ENCODE assay signal across 8 cellular contexts in the genomic region with DNA sequence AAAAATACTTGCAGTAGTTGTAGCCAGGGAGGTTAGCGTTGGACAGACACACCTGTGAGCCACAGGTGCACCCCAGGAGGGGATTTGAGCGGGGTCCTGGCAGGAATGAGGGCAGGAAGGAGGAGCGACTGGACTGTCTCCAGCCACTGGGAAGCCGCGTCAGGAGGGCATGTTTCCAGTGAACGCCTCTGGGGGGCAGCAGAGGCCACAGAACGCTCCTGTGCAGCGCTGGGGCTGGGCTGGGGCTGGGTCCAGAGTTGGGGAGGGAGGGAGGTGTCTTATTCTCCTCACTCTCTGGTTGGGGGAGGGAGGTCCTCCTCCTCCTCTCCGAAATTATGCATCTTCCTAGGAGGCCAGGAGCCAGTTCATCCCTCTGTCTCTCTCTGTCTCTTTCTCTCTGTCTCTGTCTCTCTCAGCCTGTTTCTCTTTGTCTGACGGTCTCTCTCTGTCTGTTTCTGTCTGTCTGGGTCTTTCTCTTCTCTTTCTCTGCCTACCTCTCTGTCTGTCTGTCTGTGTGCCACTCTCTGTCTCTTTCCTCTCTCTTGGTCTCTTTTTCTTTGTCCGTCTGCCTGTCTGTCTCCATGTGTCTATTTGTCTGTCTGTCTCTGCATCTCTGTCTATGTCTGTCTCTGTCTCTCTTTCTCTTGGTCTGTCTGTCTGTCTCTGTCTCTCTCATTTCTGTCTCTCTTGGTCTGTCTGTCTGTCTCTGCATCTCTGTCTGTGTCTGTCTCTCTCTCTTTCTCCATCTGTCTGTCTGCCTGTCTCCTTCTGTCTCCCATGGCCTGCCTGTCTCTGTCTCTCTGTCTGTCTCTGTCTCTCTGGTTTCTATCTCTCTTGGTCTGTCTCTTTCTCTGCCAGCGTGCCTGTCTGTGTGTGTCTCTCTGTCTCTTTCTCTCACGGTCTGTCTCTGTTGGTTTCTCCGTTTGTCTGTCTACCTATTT. TPM values are rescaled to one million over a fixed set of nuclear protein-coding genes. Genes with fewer than 3 reads are reported as not detected.
DNase-seq lines count a peak whose midpoint lies in the region; ATAC-seq and TF ChIP-seq lines count a peak whose summit lies in the region.

No MANE protein-coding gene starts in this region.

- ATAC-seq in natural killer cell treated with Interleukin-12 subunit alpha and Interleukin-12 subunit beta and Interleukin-15 and Interleukin-18, amount 100 ng/mL, for 72 hours: peak; percentile 89 to 92
- peak; percentile 95 for ATAC-seq in stimulated activated naive CD8-positive, alpha-beta T cell treated with anti-CD3 and anti-CD28 coated beads, Interleukin-15, Interleukin-2, amounts not matched to agents 100 U/mL and 50 U/mL, for 24 hours

- H3K27ac Mint-ChIP-seq in natural killer cell treated with Interleukin-12 subunit alpha and Interleukin-12 subunit beta and Interleukin-15 and Interleukin-18, amount 100 ng/mL, for 72 hours: no peak overlapping the region

- DNase-seq in GDM1 (lab: John Stamatoyannopoulos, UW): peak; percentile 43
- peak in 1 of 2 experiments; percentile 67 for DNase-seq in HL-60 (ENCODE audit: low read depth in 1 of 2, low spot score in 1 of 2)
- DNase-seq in OCI-M1 (lab: John Stamatoyannopoulos, UW): peak; percentile 71
- peak; percentile 63 for DNase-seq in activated T-cell treated with anti-CD3 and anti-CD28 coated beads for 48 hours (ENCODE audit: low read depth)
- no peak for DNase-seq in esophagus muscularis mucosa (ENCODE audit: extremely low spot score)
- peak; percentile 73 for DNase-seq in natural killer cell treated with Interleukin-12 subunit alpha and Interleukin-12 subunit beta and Interleukin-15 and Interleukin-18, amount 100 ng/mL, for 72 hours (ENCODE audit: low spot score)
- DNase-seq in stimulated activated naive CD8-positive, alpha-beta T cell treated with anti-CD3 and anti-CD28 coated beads, Interleukin-15, Interleukin-2, amounts not matched to agents 100 U/mL and 50 U/mL, for 24 hours: peak; percentile 77
- no peak for DNase-seq in KG1 (lab: John Stamatoyannopoulos, UW)

- peaks cover 0 to 8% (median 8%) of the 10 kb centered on the region in 4 donors for H3K4me1 ChIP-seq in esophagus muscularis mucosa

- intact Hi-C loops in esophagus muscularis mucosa (cut with DNase I): loop anchor here (5.0 to 10.0 kb wide), 3 partner anchors 525 to 893 kb away; no protein-coding TSS in a partner anchor

- H3K27ac ChIP-seq in HL-60 (replicated peaks) (no peak overlapping the region), esophagus muscularis mucosa (replicated peaks in 1 of 4) (no peak overlapping the region)

- peaks cover 0 to 11% (median 0%) of the 10 kb centered on the region in 4 donors for H3K36me3 ChIP-seq in esophagus muscularis mucosa

- H3K27me3 ChIP-seq in HL-60 (ENCODE audit: insufficient read depth, poor library complexity, severe bottlenecking) (no peaks in the 10 kb centered on the region), esophagus muscularis mucosa (no peaks in the 10 kb centered on the region)

- H3K9me3 ChIP-seq in esophagus muscularis mucosa: no peaks in the 10 kb centered on the region

- no peaks in the 10 kb centered on the region for H3K36me3 Mint-ChIP-seq in natural killer cell treated with Interleukin-12 subunit alpha and Interleukin-12 subunit beta and Interleukin-15 and Interleukin-18, amount 100 ng/mL, for 72 hours

- H3K27me3 Mint-ChIP-seq in natural killer cell treated with Interleukin-12 subunit alpha and Interleukin-12 subunit beta and Interleukin-15 and Interleukin-18, amount 100 ng/mL, for 72 hours: no peaks in the 10 kb centered on the region

- no peak for TF ChIP-seq POLR2A in esophagus muscularis mucosa (IDR thresholded peaks at IDR 0.05; ENCODE audit: low read depth)

- TF ChIP-seq CTCF in HL-60 (IDR thresholded peaks at IDR 0.05; ENCODE audit: insufficient read depth, low read length) (peak; percentile 83), esophagus muscularis mucosa (IDR thresholded peaks at IDR 0.05) (peak; percentile 63 to 87 (median 70))

- H3K4me3 ChIP-seq in HL-60 (replicated peaks; ENCODE audit: insufficient read depth, low read length): no peak overlapping the region
- H3K4me3 ChIP-seq in esophagus muscularis mucosa: no peak overlapping the region

- H3K4me1 Mint-ChIP-seq in natural killer cell treated with Interleukin-12 subunit alpha and Interleukin-12 subunit beta and Interleukin-15 and Interleukin-18, amount 100 ng/mL, for 72 hours (ENCODE audit: low read depth in 2 of 2): peaks cover 10 to 15% of the 10 kb centered on the region in 2 donors

- no peak for TF ChIP-seq EP300 in esophagus muscularis mucosa (IDR thresholded peaks at IDR 0.05)

- no peaks in the 10 kb centered on the region for H3K9me3 Mint-ChIP-seq in natural killer cell treated with Interleukin-12 subunit alpha and Interleukin-12 subunit beta and Interleukin-15 and Interleukin-18, amount 100 ng/mL, for 72 hours

- no peak overlapping the region for H3K4me3 Mint-ChIP-seq in natural killer cell treated with Interleukin-12 subunit alpha and Interleukin-12 subunit beta and Interleukin-15 and Interleukin-18, amount 100 ng/mL, for 72 hours

- WGBS in esophagus muscularis mucosa: 30% methylated on average over 13 of the region's 14 CpGs

RNA-seq across cellular contexts. Expression of gene PSMG3, which starts 9.9 kb away (rescaled TPM):
- 10 to 100 TPM; 26.8 to 33.2 (median 29.3) TPM for total RNA-seq in esophagus muscularis mucosa
- 10 to 100 TPM; 23.2 to 69.1 TPM for total RNA-seq in natural killer cell treated with Interleukin-12 subunit alpha and Interleukin-12 subunit beta and Interleukin-15 and Interleukin-18, amount 100 ng/mL, for 72 hours

RNA-seq across cellular contexts. Expression of gene TMEM184A, which starts 23.7 kb away (rescaled TPM):
- under 1 TPM in 2 of 4 donors, not detected in 2; 0.23 to 0.42 TPM for total RNA-seq in esophagus muscularis mucosa
- not detected for total RNA-seq in natural killer cell treated with Interleukin-12 subunit alpha and Interleukin-12 subunit beta and Interleukin-15 and Interleukin-18, amount 100 ng/mL, for 72 hours

RNA-seq across cellular contexts. Expression of gene MAFK, which starts 49.2 kb away (rescaled TPM):
- total RNA-seq in esophagus muscularis mucosa: 100 to 1,000 TPM in 1 of 4 donors, 10 to 100 TPM in 3; 61.5 to 104 (median 83.0) TPM
- 10 to 100 TPM; 43.1 to 60.9 TPM for total RNA-seq in natural killer cell treated with Interleukin-12 subunit alpha and Interleukin-12 subunit beta and Interleukin-15 and Interleukin-18, amount 100 ng/mL, for 72 hours

Comparison
In these comparisons a context has a peak if more than half of its experiments do, and no peak if none do; other contexts are left out.
1. DNase-seq: peak in GDM1 (single experiment), OCI-M1 (single experiment), activated T-cell treated with anti-CD3 and anti-CD28 coated beads for 48 hours (single experiment), natural killer cell treated with Interleukin-12 subunit alpha and Interleukin-12 subunit beta and Interleukin-15 and Interleukin-18, amount 100 ng/mL, for 72 hours (single experiment) and stimulated activated naive CD8-positive, alpha-beta T cell treated with anti-CD3 and anti-CD28 coated beads, Interleukin-15, Interleukin-2, amounts not matched to agents 100 U/mL and 50 U/mL, for 24 hours (single experiment); none in esophagus muscularis mucosa (single experiment) and KG1 (single experiment).